In genomic region chr9:71106992-71107391, GRCh38 we compare ENCODE assay signal across 27 cellular contexts. TPM values are rescaled to one million over a fixed set of nuclear protein-coding genes. Genes with fewer than 3 reads are reported as not detected.
"Had no signal": no experiment of that assay in that cellular context is flagged by ENCODE, and none has a peak within 500 bp of the region (broad histone marks: within the 10 kb centered on the region; RNA-seq: fewer than 3 reads in every experiment).

No MANE protein-coding gene starts in this region.

- H3K27ac Mint-ChIP-seq: dendritic cell treated with granulocyte-macrophage colony-stimulating factor and Interleukin-4, amounts not matched to agents 40 ng/mL and 50 ng/mL, for 4 days; effector memory CD8-positive, alpha-beta T cell; endodermal cell had no signal

- ATAC-seq: effector memory CD8-positive, alpha-beta T cell; esophagus mucosa; foreskin keratinocyte; gastrocnemius medialis; gastroesophageal sphincter; heart left ventricle; heart right ventricle had no signal

- H3K27me3 Mint-ChIP-seq: dendritic cell treated with granulocyte-macrophage colony-stimulating factor and Interleukin-4, amounts not matched to agents 40 ng/mL and 50 ng/mL, for 4 days; effector memory CD8-positive, alpha-beta T cell had no signal

- H3K27ac ChIP-seq: colonic mucosa, coronary artery, dorsolateral prefrontal cortex, epithelial cell of prostate, esophagus muscularis mucosa, esophagus squamous epithelium, foreskin keratinocyte, gastrocnemius medialis, gastroesophageal sphincter, heart left ventricle, heart right ventricle had no signal

- H3K4me3 Mint-ChIP-seq: dendritic cell treated with granulocyte-macrophage colony-stimulating factor and Interleukin-4, amounts not matched to agents 40 ng/mL and 50 ng/mL, for 4 days; effector memory CD8-positive, alpha-beta T cell; endodermal cell had no signal

- H3K4me1 ChIP-seq: colonic mucosa, esophagus muscularis mucosa, esophagus squamous epithelium, foreskin keratinocyte, gastrocnemius medialis, gastroesophageal sphincter, heart left ventricle, heart right ventricle had no signal

- H3K9me3 Mint-ChIP-seq: dendritic cell treated with granulocyte-macrophage colony-stimulating factor and Interleukin-4, amounts not matched to agents 40 ng/mL and 50 ng/mL, for 4 days; endodermal cell had no signal

- H3K27me3 ChIP-seq: colonic mucosa, dorsolateral prefrontal cortex, esophagus muscularis mucosa, esophagus squamous epithelium, foreskin keratinocyte, gastrocnemius medialis, gastroesophageal sphincter, heart left ventricle, heart right ventricle had no signal

- H3K36me3 ChIP-seq: colonic mucosa, esophagus muscularis mucosa, esophagus squamous epithelium, gastrocnemius medialis, gastroesophageal sphincter, heart left ventricle, heart right ventricle had no signal

- H3K4me3 ChIP-seq: colonic mucosa, coronary artery, dorsolateral prefrontal cortex, esophagus muscularis mucosa, esophagus squamous epithelium, gastrocnemius medialis, gastroesophageal sphincter, heart left ventricle, heart right ventricle had no signal

- H3K9me3 ChIP-seq: colonic mucosa, esophagus muscularis mucosa, esophagus squamous epithelium, gastrocnemius medialis, gastroesophageal sphincter, heart left ventricle, heart right ventricle had no signal

- H3K4me1 Mint-ChIP-seq: endodermal cell had no signal

- DNase-seq: colonic mucosa; cortex of kidney; dermis blood vessel endothelial cell; effector CD4-positive, alpha-beta T cell; effector CD8-positive, alpha-beta T cell; effector memory CD4-positive, alpha-beta T cell; effector memory CD8-positive, alpha-beta T cell; endodermal cell; erythroblast; esophagus squamous epithelium; foreskin fibroblast; foreskin keratinocyte; foreskin melanocyte; gastrocnemius medialis; glutamatergic neuron; head of caudate nucleus; heart left ventricle; heart right ventricle had no signal

RNA-seq across cellular contexts. Expression of gene TRPM3, which starts 14.4 kb away (rescaled TPM):
- total RNA-seq: epithelial cell of proximal tubule, esophagus mucosa, foreskin keratinocyte, glomerular endothelial cell had no signal
- polyA plus RNA-seq: foreskin keratinocyte had no signal
